1 cellular context compared by ENCODE assay signal in the genomic region with DNA sequence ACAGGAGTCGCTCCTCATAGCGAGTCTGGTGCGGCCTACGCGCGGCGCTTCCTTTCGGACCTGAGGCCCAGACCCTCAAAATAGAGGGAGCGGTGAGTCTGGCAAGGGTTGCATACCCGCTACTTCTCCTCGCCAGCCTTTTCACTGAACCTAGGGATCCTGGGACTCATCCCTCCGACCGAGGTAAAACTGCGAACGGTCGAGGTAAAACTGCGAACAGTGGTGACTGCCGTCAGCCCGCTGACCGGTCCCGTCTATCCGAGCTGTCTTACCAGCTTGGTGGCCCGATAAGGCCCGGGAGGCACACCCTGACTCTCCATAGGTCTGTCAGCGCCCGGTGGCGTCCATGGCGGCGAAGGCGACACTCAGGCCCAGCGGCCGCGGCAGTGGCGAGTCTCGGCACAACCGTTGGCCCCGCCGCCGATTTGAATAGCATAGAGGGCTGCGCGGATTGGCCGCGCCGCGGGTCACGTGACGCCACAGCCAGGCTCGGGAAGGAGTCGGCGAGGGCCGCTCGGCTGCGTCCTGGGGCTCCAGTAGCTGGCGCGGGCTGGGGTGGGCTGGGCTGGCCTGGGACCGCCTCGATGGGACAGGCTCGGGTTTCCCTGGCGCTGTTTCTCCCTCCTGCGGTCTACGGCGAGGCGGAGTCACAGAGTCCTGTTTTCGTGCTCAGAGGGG.
A peak's percentile ranks its signal among the peaks of the same experiment; 100 is the strongest.
TF ChIP-seq lines count a peak whose summit lies in the region.

A gene with protein sequence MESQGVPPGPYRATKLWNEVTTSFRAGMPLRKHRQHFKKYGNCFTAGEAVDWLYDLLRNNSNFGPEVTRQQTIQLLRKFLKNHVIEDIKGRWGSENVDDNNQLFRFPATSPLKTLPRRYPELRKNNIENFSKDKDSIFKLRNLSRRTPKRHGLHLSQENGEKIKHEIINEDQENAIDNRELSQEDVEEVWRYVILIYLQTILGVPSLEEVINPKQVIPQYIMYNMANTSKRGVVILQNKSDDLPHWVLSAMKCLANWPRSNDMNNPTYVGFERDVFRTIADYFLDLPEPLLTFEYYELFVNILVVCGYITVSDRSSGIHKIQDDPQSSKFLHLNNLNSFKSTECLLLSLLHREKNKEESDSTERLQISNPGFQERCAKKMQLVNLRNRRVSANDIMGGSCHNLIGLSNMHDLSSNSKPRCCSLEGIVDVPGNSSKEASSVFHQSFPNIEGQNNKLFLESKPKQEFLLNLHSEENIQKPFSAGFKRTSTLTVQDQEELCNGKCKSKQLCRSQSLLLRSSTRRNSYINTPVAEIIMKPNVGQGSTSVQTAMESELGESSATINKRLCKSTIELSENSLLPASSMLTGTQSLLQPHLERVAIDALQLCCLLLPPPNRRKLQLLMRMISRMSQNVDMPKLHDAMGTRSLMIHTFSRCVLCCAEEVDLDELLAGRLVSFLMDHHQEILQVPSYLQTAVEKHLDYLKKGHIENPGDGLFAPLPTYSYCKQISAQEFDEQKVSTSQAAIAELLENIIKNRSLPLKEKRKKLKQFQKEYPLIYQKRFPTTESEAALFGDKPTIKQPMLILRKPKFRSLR (minus strand): TSS at position 403 of the 678 bp plus-strand sequence. CDS start 83 bp downstream, at position 320.

TF ChIP-seq in HepG2, 621 proteins besides CTCF, POLR2A, EP300 and RAD21 (continued from another document and continues in another):
- TF ChIP-seq, protein P1, sequence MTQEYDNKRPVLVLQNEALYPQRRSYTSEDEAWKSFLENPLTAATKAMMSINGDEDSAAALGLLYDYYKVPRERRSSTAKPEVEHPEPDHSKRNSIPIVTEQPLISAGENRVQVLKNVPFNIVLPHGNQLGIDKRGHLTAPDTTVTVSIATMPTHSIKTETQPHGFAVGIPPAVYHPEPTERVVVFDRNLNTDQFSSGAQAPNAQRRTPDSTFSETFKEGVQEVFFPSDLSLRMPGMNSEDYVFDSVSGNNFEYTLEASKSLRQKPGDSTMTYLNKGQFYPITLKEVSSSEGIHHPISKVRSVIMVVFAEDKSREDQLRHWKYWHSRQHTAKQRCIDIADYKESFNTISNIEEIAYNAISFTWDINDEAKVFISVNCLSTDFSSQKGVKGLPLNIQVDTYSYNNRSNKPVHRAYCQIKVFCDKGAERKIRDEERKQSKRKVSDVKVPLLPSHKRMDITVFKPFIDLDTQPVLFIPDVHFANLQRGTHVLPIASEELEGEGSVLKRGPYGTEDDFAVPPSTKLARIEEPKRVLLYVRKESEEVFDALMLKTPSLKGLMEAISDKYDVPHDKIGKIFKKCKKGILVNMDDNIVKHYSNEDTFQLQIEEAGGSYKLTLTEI (CRISPR knock-in tag; conservative IDR thresholded peaks at IDR 0.05) = no peak
- TF ChIP-seq ZNF569 (CRISPR knock-in tag; IDR thresholded peaks at IDR 0.05; ENCODE audit: borderline replicate concordance) = no peak
- no peak for TF ChIP-seq U2AF2 (IDR thresholded peaks at IDR 0.05; ENCODE audit: low read depth, low read length)
- TF ChIP-seq SALL1 (CRISPR knock-in tag; IDR thresholded peaks at IDR 0.05) = peak; percentile 74
- TF ChIP-seq ZBTB1 (CRISPR knock-in tag; IDR thresholded peaks at IDR 0.05; ENCODE audit: borderline replicate concordance) = no peak
- no peak for TF ChIP-seq ZFP36 (IDR thresholded peaks at IDR 0.05; ENCODE audit: borderline replicate concordance, low read depth, low read length, partially characterized antibody)
- TF ChIP-seq, protein P2, sequence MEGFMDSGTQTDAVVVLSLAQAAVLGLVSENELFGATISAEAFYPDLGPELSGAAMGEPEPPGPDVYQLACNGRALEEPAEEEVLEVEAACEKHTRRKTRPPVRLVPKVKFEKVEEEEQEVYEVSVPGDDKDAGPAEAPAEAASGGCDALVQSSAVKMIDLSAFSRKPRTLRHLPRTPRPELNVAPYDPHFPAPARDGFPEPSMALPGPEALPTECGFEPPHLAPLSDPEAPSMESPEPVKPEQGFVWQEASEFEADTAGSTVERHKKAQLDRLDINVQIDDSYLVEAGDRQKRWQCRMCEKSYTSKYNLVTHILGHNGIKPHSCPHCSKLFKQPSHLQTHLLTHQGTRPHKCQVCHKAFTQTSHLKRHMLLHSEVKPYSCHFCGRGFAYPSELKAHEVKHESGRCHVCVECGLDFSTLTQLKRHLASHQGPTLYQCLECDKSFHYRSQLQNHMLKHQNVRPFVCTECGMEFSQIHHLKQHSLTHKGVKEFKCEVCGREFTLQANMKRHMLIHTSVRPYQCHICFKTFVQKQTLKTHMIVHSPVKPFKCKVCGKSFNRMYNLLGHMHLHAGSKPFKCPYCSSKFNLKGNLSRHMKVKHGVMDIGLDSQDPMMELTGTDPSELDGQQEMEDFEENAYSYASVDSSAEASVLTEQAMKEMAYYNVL (CRISPR knock-in tag; IDR thresholded peaks at IDR 0.05; ENCODE audit: borderline replicate concordance) = no peak
- TF ChIP-seq ZNF329 (CRISPR knock-in tag; IDR thresholded peaks at IDR 0.05; ENCODE audit: low read depth) = no peak
- 0 out of 2 replicates have a peak, but pooled peaks have one; percentile 56 for TF ChIP-seq CCDC6 (CRISPR knock-in tag; IDR thresholded peaks at IDR 0.05)
- no peak for TF ChIP-seq SCMH1 (CRISPR knock-in tag; IDR thresholded peaks at IDR 0.05; ENCODE audit: borderline replicate concordance)
- TF ChIP-seq, protein P3, sequence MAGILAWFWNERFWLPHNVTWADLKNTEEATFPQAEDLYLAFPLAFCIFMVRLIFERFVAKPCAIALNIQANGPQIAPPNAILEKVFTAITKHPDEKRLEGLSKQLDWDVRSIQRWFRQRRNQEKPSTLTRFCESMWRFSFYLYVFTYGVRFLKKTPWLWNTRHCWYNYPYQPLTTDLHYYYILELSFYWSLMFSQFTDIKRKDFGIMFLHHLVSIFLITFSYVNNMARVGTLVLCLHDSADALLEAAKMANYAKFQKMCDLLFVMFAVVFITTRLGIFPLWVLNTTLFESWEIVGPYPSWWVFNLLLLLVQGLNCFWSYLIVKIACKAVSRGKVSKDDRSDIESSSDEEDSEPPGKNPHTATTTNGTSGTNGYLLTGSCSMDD (CRISPR knock-in tag; IDR thresholded peaks at IDR 0.05) = no peak
- peak; percentile 20; the same call in 1 of the 2 replicates for TF ChIP-seq FOSL2 (CRISPR knock-in tag; IDR thresholded peaks at IDR 0.05)
- TF ChIP-seq ZNF746 (CRISPR knock-in tag; IDR thresholded peaks at IDR 0.05) = no peak
- TF ChIP-seq ZNF788 (CRISPR knock-in tag; IDR thresholded peaks at IDR 0.05; ENCODE audit: borderline replicate concordance) = peak; percentile 51; the same call in 1 of the 2 replicates
- no peak for TF ChIP-seq ZNF232 (CRISPR knock-in tag; IDR thresholded peaks at IDR 0.05; ENCODE audit: borderline replicate concordance)
- TF ChIP-seq TGIF2 (CRISPR knock-in tag; IDR thresholded peaks at IDR 0.05) = peak; percentile 89; the same call in 1 of the 2 replicates
- TF ChIP-seq GATA4 (IDR thresholded peaks at IDR 0.05; ENCODE audit: borderline replicate concordance, low read depth) = no peak
- TF ChIP-seq AGO1 (IDR thresholded peaks at IDR 0.05; ENCODE audit: low read depth, low read length, poor library complexity, severe bottlenecking) = no peak
- peak; percentile 77; the same call in 1 of the 2 replicates for TF ChIP-seq KMT2B (CRISPR knock-in tag; IDR thresholded peaks at IDR 0.05)
- TF ChIP-seq RXRB (CRISPR knock-in tag; IDR thresholded peaks at IDR 0.05; ENCODE audit: borderline replicate concordance) = no peak
- TF ChIP-seq PRMT3 (CRISPR knock-in tag; IDR thresholded peaks at IDR 0.05; ENCODE audit: borderline replicate concordance, low read depth) = no peak
- TF ChIP-seq, protein P4, sequence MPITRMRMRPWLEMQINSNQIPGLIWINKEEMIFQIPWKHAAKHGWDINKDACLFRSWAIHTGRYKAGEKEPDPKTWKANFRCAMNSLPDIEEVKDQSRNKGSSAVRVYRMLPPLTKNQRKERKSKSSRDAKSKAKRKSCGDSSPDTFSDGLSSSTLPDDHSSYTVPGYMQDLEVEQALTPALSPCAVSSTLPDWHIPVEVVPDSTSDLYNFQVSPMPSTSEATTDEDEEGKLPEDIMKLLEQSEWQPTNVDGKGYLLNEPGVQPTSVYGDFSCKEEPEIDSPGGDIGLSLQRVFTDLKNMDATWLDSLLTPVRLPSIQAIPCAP (CRISPR knock-in tag; IDR thresholded peaks at IDR 0.05; ENCODE audit: low read depth) = no peak
- TF ChIP-seq, protein P5, sequence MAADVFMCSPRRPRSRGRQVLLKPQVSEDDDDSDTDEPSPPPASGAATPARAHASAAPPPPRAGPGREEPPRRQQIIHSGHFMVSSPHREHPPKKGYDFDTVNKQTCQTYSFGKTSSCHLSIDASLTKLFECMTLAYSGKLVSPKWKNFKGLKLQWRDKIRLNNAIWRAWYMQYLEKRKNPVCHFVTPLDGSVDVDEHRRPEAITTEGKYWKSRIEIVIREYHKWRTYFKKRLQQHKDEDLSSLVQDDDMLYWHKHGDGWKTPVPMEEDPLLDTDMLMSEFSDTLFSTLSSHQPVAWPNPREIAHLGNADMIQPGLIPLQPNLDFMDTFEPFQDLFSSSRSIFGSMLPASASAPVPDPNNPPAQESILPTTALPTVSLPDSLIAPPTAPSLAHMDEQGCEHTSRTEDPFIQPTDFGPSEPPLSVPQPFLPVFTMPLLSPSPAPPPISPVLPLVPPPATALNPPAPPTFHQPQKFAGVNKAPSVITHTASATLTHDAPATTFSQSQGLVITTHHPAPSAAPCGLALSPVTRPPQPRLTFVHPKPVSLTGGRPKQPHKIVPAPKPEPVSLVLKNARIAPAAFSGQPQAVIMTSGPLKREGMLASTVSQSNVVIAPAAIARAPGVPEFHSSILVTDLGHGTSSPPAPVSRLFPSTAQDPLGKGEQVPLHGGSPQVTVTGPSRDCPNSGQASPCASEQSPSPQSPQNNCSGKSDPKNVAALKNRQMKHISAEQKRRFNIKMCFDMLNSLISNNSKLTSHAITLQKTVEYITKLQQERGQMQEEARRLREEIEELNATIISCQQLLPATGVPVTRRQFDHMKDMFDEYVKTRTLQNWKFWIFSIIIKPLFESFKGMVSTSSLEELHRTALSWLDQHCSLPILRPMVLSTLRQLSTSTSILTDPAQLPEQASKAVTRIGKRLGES (CRISPR knock-in tag; IDR thresholded peaks at IDR 0.05; ENCODE audit: borderline replicate concordance) = no peak
- TF ChIP-seq, protein P6, sequence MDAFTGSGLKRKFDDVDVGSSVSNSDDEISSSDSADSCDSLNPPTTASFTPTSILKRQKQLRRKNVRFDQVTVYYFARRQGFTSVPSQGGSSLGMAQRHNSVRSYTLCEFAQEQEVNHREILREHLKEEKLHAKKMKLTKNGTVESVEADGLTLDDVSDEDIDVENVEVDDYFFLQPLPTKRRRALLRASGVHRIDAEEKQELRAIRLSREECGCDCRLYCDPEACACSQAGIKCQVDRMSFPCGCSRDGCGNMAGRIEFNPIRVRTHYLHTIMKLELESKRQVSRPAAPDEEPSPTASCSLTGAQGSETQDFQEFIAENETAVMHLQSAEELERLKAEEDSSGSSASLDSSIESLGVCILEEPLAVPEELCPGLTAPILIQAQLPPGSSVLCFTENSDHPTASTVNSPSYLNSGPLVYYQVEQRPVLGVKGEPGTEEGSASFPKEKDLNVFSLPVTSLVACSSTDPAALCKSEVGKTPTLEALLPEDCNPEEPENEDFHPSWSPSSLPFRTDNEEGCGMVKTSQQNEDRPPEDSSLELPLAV (CRISPR knock-in tag; conservative IDR thresholded peaks at IDR 0.05; ENCODE audit: low read depth) = peak; percentile 43; the same call in 1 of the 2 replicates
- TF ChIP-seq, protein P7, sequence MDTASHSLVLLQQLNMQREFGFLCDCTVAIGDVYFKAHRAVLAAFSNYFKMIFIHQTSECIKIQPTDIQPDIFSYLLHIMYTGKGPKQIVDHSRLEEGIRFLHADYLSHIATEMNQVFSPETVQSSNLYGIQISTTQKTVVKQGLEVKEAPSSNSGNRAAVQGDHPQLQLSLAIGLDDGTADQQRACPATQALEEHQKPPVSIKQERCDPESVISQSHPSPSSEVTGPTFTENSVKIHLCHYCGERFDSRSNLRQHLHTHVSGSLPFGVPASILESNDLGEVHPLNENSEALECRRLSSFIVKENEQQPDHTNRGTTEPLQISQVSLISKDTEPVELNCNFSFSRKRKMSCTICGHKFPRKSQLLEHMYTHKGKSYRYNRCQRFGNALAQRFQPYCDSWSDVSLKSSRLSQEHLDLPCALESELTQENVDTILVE (CRISPR knock-in tag; IDR thresholded peaks at IDR 0.05) = no peak; the same call in 1 of the 2 replicates
- 0 out of 2 replicates have a peak, but pooled peaks have one; percentile 36 for TF ChIP-seq ZNF207 (IDR thresholded peaks at IDR 0.05; ENCODE audit: borderline replicate concordance)
- TF ChIP-seq, protein P8, sequence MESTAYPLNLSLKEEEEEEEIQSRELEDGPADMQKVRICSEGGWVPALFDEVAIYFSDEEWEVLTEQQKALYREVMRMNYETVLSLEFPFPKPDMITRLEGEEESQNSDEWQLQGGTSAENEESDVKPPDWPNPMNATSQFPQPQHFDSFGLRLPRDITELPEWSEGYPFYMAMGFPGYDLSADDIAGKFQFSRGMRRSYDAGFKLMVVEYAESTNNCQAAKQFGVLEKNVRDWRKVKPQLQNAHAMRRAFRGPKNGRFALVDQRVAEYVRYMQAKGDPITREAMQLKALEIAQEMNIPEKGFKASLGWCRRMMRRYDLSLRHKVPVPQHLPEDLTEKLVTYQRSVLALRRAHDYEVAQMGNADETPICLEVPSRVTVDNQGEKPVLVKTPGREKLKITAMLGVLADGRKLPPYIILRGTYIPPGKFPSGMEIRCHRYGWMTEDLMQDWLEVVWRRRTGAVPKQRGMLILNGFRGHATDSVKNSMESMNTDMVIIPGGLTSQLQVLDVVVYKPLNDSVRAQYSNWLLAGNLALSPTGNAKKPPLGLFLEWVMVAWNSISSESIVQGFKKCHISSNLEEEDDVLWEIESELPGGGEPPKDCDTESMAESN (CRISPR knock-in tag; conservative IDR thresholded peaks at IDR 0.05) = peak; percentile 63; the same call in 1 of the 2 replicates
- TF ChIP-seq ONECUT2 (CRISPR knock-in tag; IDR thresholded peaks at IDR 0.05) = no peak
- TF ChIP-seq, protein P9, sequence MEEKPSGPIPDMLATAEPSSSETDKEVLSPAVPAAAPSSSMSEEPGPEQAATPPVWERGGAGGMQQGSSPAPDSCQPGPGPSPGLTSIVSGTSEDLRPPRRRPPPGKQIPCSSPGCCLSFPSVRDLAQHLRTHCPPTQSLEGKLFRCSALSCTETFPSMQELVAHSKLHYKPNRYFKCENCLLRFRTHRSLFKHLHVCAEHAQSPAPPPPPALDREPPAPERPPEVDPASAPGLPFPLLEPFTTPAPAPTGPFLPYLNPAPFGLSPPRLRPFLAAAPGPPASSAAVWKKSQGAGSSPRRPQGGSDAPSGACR (CRISPR knock-in tag; IDR thresholded peaks at IDR 0.05) = no peak
- TF ChIP-seq, protein P10, sequence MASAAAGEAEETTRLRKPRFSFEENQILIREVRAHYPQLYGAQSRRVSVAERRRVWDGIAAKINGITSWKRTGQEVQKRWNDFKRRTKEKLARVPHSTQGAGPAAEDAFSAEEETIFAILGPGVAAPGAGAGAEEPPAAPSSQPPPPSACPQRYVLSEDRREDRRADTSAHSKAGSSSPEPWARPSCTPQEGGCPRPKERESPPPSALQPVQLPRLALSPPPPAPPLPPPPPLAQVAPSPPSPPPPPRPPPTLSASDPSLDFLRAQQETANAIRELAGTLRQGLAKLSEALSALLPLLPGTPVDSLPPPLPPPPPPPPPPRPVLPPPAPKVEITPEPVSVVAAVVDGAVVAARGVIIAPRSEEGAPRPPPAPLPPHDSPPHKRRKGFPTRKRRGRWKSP (CRISPR knock-in tag; IDR thresholded peaks at IDR 0.05) = peak; percentile 70
- peak; percentile 48; the same call in 1 of the 2 replicates for TF ChIP-seq HOXA9 (CRISPR knock-in tag; IDR thresholded peaks at IDR 0.05; ENCODE audit: borderline replicate concordance)
- TF ChIP-seq ZNF468 (CRISPR knock-in tag; IDR thresholded peaks at IDR 0.05) = no peak
- TF ChIP-seq, protein P11, sequence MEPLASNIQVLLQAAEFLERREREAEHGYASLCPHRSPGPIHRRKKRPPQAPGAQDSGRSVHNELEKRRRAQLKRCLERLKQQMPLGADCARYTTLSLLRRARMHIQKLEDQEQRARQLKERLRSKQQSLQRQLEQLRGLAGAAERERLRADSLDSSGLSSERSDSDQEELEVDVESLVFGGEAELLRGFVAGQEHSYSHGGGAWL (CRISPR knock-in tag; IDR thresholded peaks at IDR 0.05) = no peak
- TF ChIP-seq HOXA5 (CRISPR knock-in tag; IDR thresholded peaks at IDR 0.05) = no peak
